In the genomic region with DNA sequence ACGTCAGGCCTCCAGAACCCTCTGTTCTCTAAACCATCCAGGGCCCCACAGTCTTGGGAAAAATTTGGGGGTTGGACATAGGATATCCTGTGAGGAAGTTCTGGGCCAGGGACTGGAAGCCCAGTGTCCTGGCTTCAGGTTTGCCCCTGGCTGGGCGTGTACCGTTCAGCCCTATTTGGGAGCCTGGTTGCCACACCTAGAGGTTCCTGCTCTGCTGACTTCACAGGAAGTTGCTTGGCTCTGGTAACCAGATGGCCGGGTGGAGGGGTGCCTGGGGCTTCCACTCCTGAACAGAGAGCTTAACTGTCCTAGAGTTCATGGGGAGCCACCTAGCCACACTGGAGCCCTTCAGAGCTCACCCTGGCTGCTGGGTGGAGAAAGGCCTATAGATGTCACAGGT, we compare ENCODE assay signal across 8 cellular contexts. TPM values are rescaled to one million over a fixed set of nuclear protein-coding genes. Genes with fewer than 3 reads are reported as not detected.
DNase-seq lines count a peak whose midpoint lies in the region; ATAC-seq, FAIRE-seq and TF ChIP-seq lines count a peak whose summit lies in the region.

No MANE protein-coding gene starts in this region.

- H3K9me3 ChIP-seq in Panc1 (ENCODE audit: control insufficient read depth, insufficient read depth, low read depth, low read length) (no peaks in the 10 kb centered on the region), endothelial cell of umbilical vein (replicated peaks; ENCODE audit: control insufficient read depth, insufficient read depth, low read length) (no peaks in the 10 kb centered on the region), neutrophil (no peaks in the 10 kb centered on the region)

- in situ Hi-C loops in Panc1 (cut with HindIII; ENCODE audit: low pct_unique_long_range_greater_than_20kb, low sequenced_read_pairs), result no loop called here

- H3K4me2 ChIP-seq in endothelial cell of umbilical vein (ENCODE audit: insufficient read depth, low read length), result peak overlapping the region; percentile 69

- dilution Hi-C loops in endothelial cell of umbilical vein (cut with MboI; ENCODE audit: extremely low pct_ligation_motif_present, low sequenced_read_pairs), result no loop called here

- H3K27ac ChIP-seq in Panc1 (ENCODE audit: low read length) (peak overlapping the region; percentile 95), endothelial cell of umbilical vein (ENCODE audit: insufficient read depth, low read depth, low read length) (peak overlapping the region; percentile 65), neutrophil (peak overlapping the region; percentile 93)

- H3K79me2 ChIP-seq in endothelial cell of umbilical vein (ENCODE audit: control insufficient read depth, insufficient read depth, low read length), result peaks cover 14% of the 10 kb centered on the region

- H4K20me1 ChIP-seq in endothelial cell of umbilical vein (replicated peaks; ENCODE audit: control insufficient read depth, extremely low read depth, insufficient read depth, low read length), result no peaks in the 10 kb centered on the region

- intact Hi-C loops in Panc1 (cut with micrococcal nuclease; ENCODE audit: unreplicated experiment), result no loop called here
- intact Hi-C loops in endothelial cell of umbilical vein (cut with micrococcal nuclease), result no loop called here

- H3K9me1 ChIP-seq in endothelial cell of umbilical vein (replicated peaks; ENCODE audit: control insufficient read depth, extremely low read depth, insufficient read depth, low read length), result no peaks in the 10 kb centered on the region

- H3K27me3 ChIP-seq in Panc1 (ENCODE audit: control insufficient read depth, insufficient read depth, low read length), result no peaks in the 10 kb centered on the region
- no peaks in the 10 kb centered on the region for H3K27me3 ChIP-seq in endothelial cell of umbilical vein (ENCODE audit: control insufficient read depth in 2 of 2, insufficient read depth in 2 of 2, low read length in 2 of 2)
- H3K27me3 ChIP-seq in neutrophil, result no peaks in the 10 kb centered on the region

- H2AFZ ChIP-seq in endothelial cell of umbilical vein (ENCODE audit: low read depth, low read length), result peak overlapping the region; percentile 14

- no peak for FAIRE-seq in endothelial cell of umbilical vein (lab: Jason Lieb, UNC)

- peaks cover 27% of the 10 kb centered on the region for H3K4me1 ChIP-seq in Panc1 (ENCODE audit: control insufficient read depth, insufficient read depth, low read length)
- H3K4me1 ChIP-seq in endothelial cell of umbilical vein (ENCODE audit: control insufficient read depth, extremely low read depth, insufficient read depth, low read length), result peaks cover 22% of the 10 kb centered on the region
- H3K4me1 ChIP-seq in neutrophil (ENCODE audit: control insufficient read depth in 1 of 2, insufficient read depth in 1 of 2, low read depth in 1 of 2, low read length in 1 of 2), result peaks cover 44 to 51% of the 10 kb centered on the region in 2 experiments

- DNase-seq in GM12864 (ENCODE audit: low read depth) (no peak), Panc1 (ENCODE audit: low read depth, low spot score) (no peak), endothelial cell of umbilical vein (ENCODE audit: low read depth, low spot score) (no peak), DMS53 treated with DMSO at 0.1 percent for 48 hours (lab: John Stamatoyannopoulos, UW; ENCODE audit: unreplicated experiment) (no peak), NCI-H1417 treated with DMSO at 0.1 percent for 48 hours (lab: John Stamatoyannopoulos, UW) (no peak), NCI-H748 treated with DMSO at 0.1 percent for 48 hours (lab: John Stamatoyannopoulos, UW) (no peak), NCI-H2029 (lab: John Stamatoyannopoulos, UW) (no peak)

- POLR2A ChIA-PET in Panc1 (lab: Charles Lee), result no interaction called here
- POLR2A ChIA-PET in endothelial cell of umbilical vein (lab: Charles Lee), result interaction anchor here (1.4 kb wide), 1 partner anchor 13 kb away, joined by 3 read pairs; no protein-coding TSS in a partner anchor

- no TSS peak for BruUV-seq in Panc1 (replicated peaks; lab: Mats Ljungman, UMichigan)
- BruUV-seq in endothelial cell of umbilical vein (replicated peaks; lab: Mats Ljungman, UMichigan), result no TSS peak

- peak overlapping the region; percentile 60 for H3K9ac ChIP-seq in endothelial cell of umbilical vein (replicated peaks; ENCODE audit: extremely low read depth, insufficient read depth, low read length)

- CTCF ChIA-PET in Panc1 (lab: Charles Lee), result interaction anchor here (1.0 kb wide), 1 partner anchor 48 kb away, joined by 4 read pairs; no protein-coding TSS in a partner anchor
- CTCF ChIA-PET in endothelial cell of umbilical vein (lab: Charles Lee), result interaction anchor here (0.9 to 1.1 kb wide), 3 partner anchors 13 to 16 kb away, joined by 3 to 5 read pairs (median 4); a partner anchor contains a TSS

- TF ChIP-seq POLR2A in endothelial cell of umbilical vein (IDR thresholded peaks at IDR 0.05; ENCODE audit: low read depth, low read length), result no peak

- TF ChIP-seq CTCF in GM12864 (IDR thresholded peaks at IDR 0.05; ENCODE audit: low read depth, low read length, missing control alignments), result no peak
- no peak for TF ChIP-seq CTCF in Panc1 (IDR thresholded peaks at IDR 0.05)
- TF ChIP-seq CTCF in endothelial cell of umbilical vein (IDR thresholded peaks at IDR 0.05; ENCODE audit: extremely low read depth in 1 of 2, insufficient read depth in 1 of 2, low read depth in 1 of 2, low read length in 2 of 2), result no peak
- TF ChIP-seq CTCF in neutrophil (IDR thresholded peaks at IDR 0.05), result no peak

- H3K4me3 ChIP-seq in GM12864 (ENCODE audit: low read depth, low read length) (peak overlapping the region; percentile 89), Panc1 (ENCODE audit: low read depth in 2 of 2, low read length in 2 of 2) (peak overlapping the region; percentile 79 to 80), endothelial cell of umbilical vein (replicated peaks in 1 of 3; ENCODE audit: insufficient read depth in 1 of 3, low read depth in 1 of 3, low read length in 3 of 3) (peak overlapping the region in 2 of 3 experiments; percentile 40 to 48), neutrophil (ENCODE audit: low read depth in 1 of 2, low read length in 1 of 2) (peak overlapping the region; percentile 77 to 78)

- H3K36me3 ChIP-seq in Panc1 (ENCODE audit: control insufficient read depth, insufficient read depth, low read length), result no peaks in the 10 kb centered on the region
- no peaks in the 10 kb centered on the region for H3K36me3 ChIP-seq in endothelial cell of umbilical vein (ENCODE audit: control insufficient read depth in 2 of 2, extremely low read depth in 1 of 2, insufficient read depth in 2 of 2, low read length in 2 of 2)
- no peaks in the 10 kb centered on the region for H3K36me3 ChIP-seq in neutrophil

- no peak for ATAC-seq in Panc1

RNA-seq across cellular contexts. Expression of a gene that starts 1.1 kb away (rescaled TPM):
- total RNA-seq in Panc1 (2021; ENCODE audit: unreplicated experiment) (113 TPM), endothelial cell of umbilical vein (43.4 and 46.6 TPM in 2 replicates)
- 123 TPM for polyA plus RNA-seq in Panc1 (2012; ENCODE audit: insufficient read length)
- polyA plus RNA-seq in endothelial cell of umbilical vein, result 33.8 and 37.2 TPM in 2 replicates
- 16.7 and 24.8 TPM in 2 replicates for polyA plus RNA-seq in endothelial cell of umbilical vein (2011; cell fraction: cytosol; rRNA removed)
- 175 and 186 TPM in 2 replicates for polyA plus RNA-seq in endothelial cell of umbilical vein (2011; cell fraction: nucleus; rRNA removed)
- 18.7 and 22.4 TPM in 2 replicates for polyA plus RNA-seq in endothelial cell of umbilical vein (2012)
- polyA minus RNA-seq in endothelial cell of umbilical vein, result 20.5 and 27.7 TPM in 2 replicates
- 22.4 TPM for polyA minus RNA-seq in endothelial cell of umbilical vein (2011; cell fraction: cytosol; rRNA and poly(A)+ RNA removed)
- polyA minus RNA-seq in endothelial cell of umbilical vein (2011; cell fraction: nucleus; rRNA and poly(A)+ RNA removed), result 28.5 and 35.5 TPM in 2 replicates

RNA-seq across cellular contexts. Expression of a gene that starts 3.4 kb away (rescaled TPM):
- 60.4 TPM for total RNA-seq in Panc1 (2021; ENCODE audit: unreplicated experiment)
- polyA plus RNA-seq in Panc1 (2012; ENCODE audit: insufficient read length), result 104 TPM
- 47.5 and 61.5 TPM in 2 replicates for total RNA-seq in endothelial cell of umbilical vein
- 84.9 and 90.8 TPM in 2 replicates for polyA plus RNA-seq in endothelial cell of umbilical vein
- 52.3 and 57.1 TPM in 2 replicates for polyA plus RNA-seq in endothelial cell of umbilical vein (2011; cell fraction: cytosol; rRNA removed)
- 36.1 and 37.4 TPM in 2 replicates for polyA plus RNA-seq in endothelial cell of umbilical vein (2011; cell fraction: nucleus; rRNA removed)
- 109 and 110 TPM in 2 replicates for polyA plus RNA-seq in endothelial cell of umbilical vein (2012)
- polyA minus RNA-seq in endothelial cell of umbilical vein, result 49.5 and 53.4 TPM in 2 replicates
- 13.8 TPM for polyA minus RNA-seq in endothelial cell of umbilical vein (2011; cell fraction: cytosol; rRNA and poly(A)+ RNA removed)
- polyA minus RNA-seq in endothelial cell of umbilical vein (2011; cell fraction: nucleus; rRNA and poly(A)+ RNA removed), result 8.6 and 12.2 TPM in 2 replicates

RNA-seq across cellular contexts. Expression of a gene that starts 14.3 kb away (rescaled TPM):
- total RNA-seq in Panc1 (2021; ENCODE audit: unreplicated experiment), result 2,466 TPM
- polyA plus RNA-seq in Panc1 (2012; ENCODE audit: insufficient read length), result 2,477 TPM
- total RNA-seq in endothelial cell of umbilical vein, result 2,493 and 2,979 TPM in 2 replicates
- polyA plus RNA-seq in endothelial cell of umbilical vein, result 6,375 and 7,586 TPM in 2 replicates
- polyA plus RNA-seq in endothelial cell of umbilical vein (2011; cell fraction: cytosol; rRNA removed), result 8,116 and 9,197 TPM in 2 replicates
- polyA plus RNA-seq in endothelial cell of umbilical vein (2011; cell fraction: nucleus; rRNA removed), result 2,307 and 2,831 TPM in 2 replicates
- 3,703 and 5,650 TPM in 2 replicates for polyA plus RNA-seq in endothelial cell of umbilical vein (2012)
- 1,869 and 2,194 TPM in 2 replicates for polyA minus RNA-seq in endothelial cell of umbilical vein
- 1,135 TPM for polyA minus RNA-seq in endothelial cell of umbilical vein (2011; cell fraction: cytosol; rRNA and poly(A)+ RNA removed)
- polyA minus RNA-seq in endothelial cell of umbilical vein (2011; cell fraction: nucleus; rRNA and poly(A)+ RNA removed), result 299 and 338 TPM in 2 replicates

RNA-seq across cellular contexts. Expression of a gene that starts 16.0 kb away (rescaled TPM):
- total RNA-seq in Panc1 (2021; ENCODE audit: unreplicated experiment) (221 TPM), endothelial cell of umbilical vein (136 and 145 TPM in 2 replicates)
- polyA plus RNA-seq in Panc1 (2012; ENCODE audit: insufficient read length), result 308 TPM
- polyA plus RNA-seq in endothelial cell of umbilical vein, result 322 and 393 TPM in 2 replicates
- polyA plus RNA-seq in endothelial cell of umbilical vein (2011; cell fraction: cytosol; rRNA removed), result 180 and 185 TPM in 2 replicates
- 130 and 132 TPM in 2 replicates for polyA plus RNA-seq in endothelial cell of umbilical vein (2011; cell fraction: nucleus; rRNA removed)
- polyA plus RNA-seq in endothelial cell of umbilical vein (2012), result 147 and 167 TPM in 2 replicates
- polyA minus RNA-seq in endothelial cell of umbilical vein, result 155 and 168 TPM in 2 replicates
- 80.7 TPM for polyA minus RNA-seq in endothelial cell of umbilical vein (2011; cell fraction: cytosol; rRNA and poly(A)+ RNA removed)
- polyA minus RNA-seq in endothelial cell of umbilical vein (2011; cell fraction: nucleus; rRNA and poly(A)+ RNA removed), result 33.2 and 34.9 TPM in 2 replicates

RNA-seq across cellular contexts. Expression of a gene that starts 24.5 kb away (rescaled TPM):
- total RNA-seq in Panc1 (2021; ENCODE audit: unreplicated experiment), result 317 TPM
- polyA plus RNA-seq in Panc1 (2012; ENCODE audit: insufficient read length), result 556 TPM
- 128 and 131 TPM in 2 replicates for total RNA-seq in endothelial cell of umbilical vein
- polyA plus RNA-seq in endothelial cell of umbilical vein, result 247 and 267 TPM in 2 replicates
- 167 and 182 TPM in 2 replicates for polyA plus RNA-seq in endothelial cell of umbilical vein (2011; cell fraction: cytosol; rRNA removed)
- 1,001 and 1,020 TPM in 2 replicates for polyA plus RNA-seq in endothelial cell of umbilical vein (2011; cell fraction: nucleus; rRNA removed)
- polyA plus RNA-seq in endothelial cell of umbilical vein (2012), result 130 and 167 TPM in 2 replicates
- 141 and 144 TPM in 2 replicates for polyA minus RNA-seq in endothelial cell of umbilical vein
- 29.2 TPM for polyA minus RNA-seq in endothelial cell of umbilical vein (2011; cell fraction: cytosol; rRNA and poly(A)+ RNA removed)
- 114 and 123 TPM in 2 replicates for polyA minus RNA-seq in endothelial cell of umbilical vein (2011; cell fraction: nucleus; rRNA and poly(A)+ RNA removed)
